1 cellular context compared by ENCODE assay signal in the genomic region with DNA sequence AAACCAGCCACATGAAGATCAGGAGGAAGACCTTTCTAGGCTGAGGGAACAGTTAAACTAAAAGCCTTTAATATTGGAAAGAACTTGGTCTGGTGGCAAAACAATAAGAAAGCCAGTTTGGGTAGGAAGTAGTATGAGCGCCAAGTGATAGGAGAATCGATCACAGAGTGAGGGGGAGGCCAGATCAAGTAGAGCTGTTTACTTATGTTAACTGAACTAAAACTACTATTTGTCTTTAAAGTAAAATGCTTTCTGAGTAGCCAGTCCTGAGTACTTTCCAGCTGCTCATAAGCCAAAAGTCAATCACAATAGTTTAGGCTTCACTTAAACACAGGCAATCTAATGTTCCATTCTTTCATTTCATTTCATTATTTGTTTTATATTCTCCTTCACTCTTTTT.
TF ChIP-seq lines count a peak whose summit lies in the region.

No MANE protein-coding gene starts in this region.

TF ChIP-seq in WTC11, 78 proteins besides CTCF, POLR2A, EP300 and RAD21 (continued from another document):
- TF ChIP-seq ARID4B (CRISPR knock-in tag; IDR thresholded peaks at IDR 0.05; ENCODE audit: borderline replicate concordance) (no peak), MLX (CRISPR knock-in tag; IDR thresholded peaks at IDR 0.05) (no peak), CREB1 (CRISPR knock-in tag; IDR thresholded peaks at IDR 0.05) (no peak), ZNF219 (CRISPR knock-in tag; IDR thresholded peaks at IDR 0.05; ENCODE audit: borderline replicate concordance) (no peak), HMGA2 (CRISPR knock-in tag; IDR thresholded peaks at IDR 0.05) (no peak)
- TF ChIP-seq, protein P1, sequence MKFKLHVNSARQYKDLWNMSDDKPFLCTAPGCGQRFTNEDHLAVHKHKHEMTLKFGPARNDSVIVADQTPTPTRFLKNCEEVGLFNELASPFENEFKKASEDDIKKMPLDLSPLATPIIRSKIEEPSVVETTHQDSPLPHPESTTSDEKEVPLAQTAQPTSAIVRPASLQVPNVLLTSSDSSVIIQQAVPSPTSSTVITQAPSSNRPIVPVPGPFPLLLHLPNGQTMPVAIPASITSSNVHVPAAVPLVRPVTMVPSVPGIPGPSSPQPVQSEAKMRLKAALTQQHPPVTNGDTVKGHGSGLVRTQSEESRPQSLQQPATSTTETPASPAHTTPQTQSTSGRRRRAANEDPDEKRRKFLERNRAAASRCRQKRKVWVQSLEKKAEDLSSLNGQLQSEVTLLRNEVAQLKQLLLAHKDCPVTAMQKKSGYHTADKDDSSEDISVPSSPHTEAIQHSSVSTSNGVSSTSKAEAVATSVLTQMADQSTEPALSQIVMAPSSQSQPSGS (CRISPR knock-in tag; IDR thresholded peaks at IDR 0.05; ENCODE audit: borderline replicate concordance, low read depth), result no peak
- TF ChIP-seq, protein P2, sequence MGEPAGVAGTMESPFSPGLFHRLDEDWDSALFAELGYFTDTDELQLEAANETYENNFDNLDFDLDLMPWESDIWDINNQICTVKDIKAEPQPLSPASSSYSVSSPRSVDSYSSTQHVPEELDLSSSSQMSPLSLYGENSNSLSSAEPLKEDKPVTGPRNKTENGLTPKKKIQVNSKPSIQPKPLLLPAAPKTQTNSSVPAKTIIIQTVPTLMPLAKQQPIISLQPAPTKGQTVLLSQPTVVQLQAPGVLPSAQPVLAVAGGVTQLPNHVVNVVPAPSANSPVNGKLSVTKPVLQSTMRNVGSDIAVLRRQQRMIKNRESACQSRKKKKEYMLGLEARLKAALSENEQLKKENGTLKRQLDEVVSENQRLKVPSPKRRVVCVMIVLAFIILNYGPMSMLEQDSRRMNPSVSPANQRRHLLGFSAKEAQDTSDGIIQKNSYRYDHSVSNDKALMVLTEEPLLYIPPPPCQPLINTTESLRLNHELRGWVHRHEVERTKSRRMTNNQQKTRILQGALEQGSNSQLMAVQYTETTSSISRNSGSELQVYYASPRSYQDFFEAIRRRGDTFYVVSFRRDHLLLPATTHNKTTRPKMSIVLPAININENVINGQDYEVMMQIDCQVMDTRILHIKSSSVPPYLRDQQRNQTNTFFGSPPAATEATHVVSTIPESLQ (CRISPR knock-in tag; IDR thresholded peaks at IDR 0.05), result no peak
TF ChIP-seq in WTC11: peak in this region for 0.
